In the genomic region with DNA sequence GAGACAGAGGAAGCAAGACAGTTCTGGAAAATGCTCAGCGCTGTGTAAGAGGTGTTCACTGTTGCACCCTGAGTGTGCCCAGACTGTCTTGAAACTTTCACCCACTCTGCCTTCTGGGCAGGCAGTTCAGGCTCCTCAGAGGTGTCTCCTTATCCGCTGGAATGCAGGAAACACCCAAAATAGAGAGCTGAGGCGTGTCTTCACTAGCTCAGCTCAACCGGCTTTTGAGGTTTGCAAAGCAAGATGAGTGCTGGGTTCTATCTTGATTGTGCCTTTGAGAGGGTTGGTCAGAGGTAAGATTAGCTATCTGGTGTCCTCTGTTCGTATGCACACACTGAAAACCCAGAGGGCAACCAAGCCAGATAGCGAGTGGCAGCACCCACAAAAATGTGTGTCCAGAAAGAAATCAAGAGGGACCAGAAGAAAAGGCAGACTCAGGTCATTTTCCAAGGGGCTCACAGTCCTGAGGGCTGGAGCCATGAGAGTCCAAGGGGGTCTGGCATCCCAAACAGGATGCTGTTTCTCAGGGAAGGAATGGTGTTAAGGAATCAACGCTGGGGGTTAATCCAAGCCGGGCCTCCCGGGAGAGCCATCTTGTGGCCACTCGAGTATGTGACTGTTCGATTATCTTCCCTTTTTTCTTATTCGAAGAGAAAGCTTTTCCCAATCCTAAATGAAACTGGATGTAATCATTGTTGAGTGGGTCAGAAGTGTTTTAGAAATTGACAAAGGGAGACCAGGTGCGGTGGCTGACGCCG, we compare ENCODE assay signal across 11 cellular contexts. TPM values are rescaled to one million over a fixed set of nuclear protein-coding genes. Genes with fewer than 3 reads are reported as not detected.
DNase-seq lines count a peak whose midpoint lies in the region; ATAC-seq, FAIRE-seq and TF ChIP-seq lines count a peak whose summit lies in the region.
"Had no signal": no experiment of that assay in that cellular context is flagged by ENCODE, and none has a peak within 500 bp of the region (broad histone marks: within the 10 kb centered on the region; RNA-seq: fewer than 3 reads in every experiment).

No MANE protein-coding gene starts in this region.

- TF ChIP-seq EP300 in HepG2 (IDR thresholded peaks at IDR 0.05; ENCODE audit: low read depth in 2 of 2, low read length in 2 of 2) (no peak), HepG2 (CRISPR knock-in tag; IDR thresholded peaks at IDR 0.05; ENCODE audit: borderline replicate concordance) (no peak)

- TF ChIP-seq RAD21 in HepG2 (CRISPR knock-in tag; IDR thresholded peaks at IDR 0.05), result no peak

- BruUV-seq in HepG2 (replicated peaks; lab: Mats Ljungman, UMichigan), result no TSS peak

- H3K36me3 ChIP-seq in brain microvascular endothelial cell (replicated peaks) (no peaks in the 10 kb centered on the region), HepG2 (replicated peaks in 1 of 2; ENCODE audit: control insufficient read depth in 1 of 2, insufficient read depth in 2 of 2, low read length in 2 of 2) (no peaks in the 10 kb centered on the region)
- H3K36me3 ChIP-seq: SJCRH30 had no signal

- H3K4me1 ChIP-seq in HepG2 (ENCODE audit: insufficient read depth, low read length), result peaks cover 48% of the 10 kb centered on the region
- H3K4me1 ChIP-seq: SJCRH30 had no signal

- H3K27ac ChIP-seq in brain microvascular endothelial cell (no peak overlapping the region), HepG2 (ENCODE audit: extremely low read length, insufficient read depth, low read length) (no peak overlapping the region)
- H3K27ac ChIP-seq: SJCRH30 had no signal

- CTCF ChIA-PET in HepG2 (lab: Yijun Ruan, JAX; ENCODE audit: low intra/inter-chr PET ratio, low total read pairs), result interaction anchor here (1.0 to 1.6 kb wide), 3 partner anchors 12 to 128 kb away, joined by 3 read pairs; no protein-coding TSS in a partner anchor

- WGBS in HepG2 (ENCODE audit: low lambda C conversion rate), result 49% methylated on average over 12 of the region's 15 CpGs

- H2AFZ ChIP-seq in HepG2 (ENCODE audit: low read length), result peak overlapping the region; percentile 77

- H3K9ac ChIP-seq in HepG2 (ENCODE audit: insufficient read depth, low read depth, low read length), result peak overlapping the region; percentile 37; the same call in 1 of the 2 replicates

- no peaks in the 10 kb centered on the region for H3K9me3 ChIP-seq in HepG2 (ENCODE audit: low read length)
- H3K9me3 ChIP-seq: SJCRH30 had no signal

- DNase-seq in AG09319 (ENCODE audit: extremely low read depth, low read depth) (no peak), HK-2 (ENCODE audit: unreplicated experiment) (peak; percentile 4), brain microvascular endothelial cell (no peak), HepG2 (ENCODE audit: low spot score) (no peak), NCI-H1105 treated with DMSO at 0.1 percent for 48 hours (lab: John Stamatoyannopoulos, UW) (no peak), GM12891 (ENCODE audit: insufficient read length, low spot score) (no peak)
- no peak for DNase-seq in activated CD4-positive, alpha-beta T cell treated with anti-CD3 and anti-CD28 coated beads for 48 hours
- DNase-seq: activated T-cell treated with anti-CD3 and anti-CD28 coated beads, Interleukin-2, amount 50 U/mL, for 24 hours; erythroblast; SJCRH30 had no signal

- in situ Hi-C loops in brain microvascular endothelial cell (cut with HindIII; ENCODE audit: low pct_ligation_motif_present, low sequenced_read_pairs) (no loop called here), HepG2 (cut with HindIII; ENCODE audit: extremely low pct_ligation_motif_present, low pct_unique_long_range_greater_than_20kb) (no loop called here)

- H3K27me3 ChIP-seq in brain microvascular endothelial cell (replicated peaks), result no peaks in the 10 kb centered on the region
- no peaks in the 10 kb centered on the region for H3K27me3 ChIP-seq in HepG2 (ENCODE audit: control insufficient read depth in 1 of 2, insufficient read depth in 2 of 2, low read length in 2 of 2)
- H3K27me3 ChIP-seq: SJCRH30 had no signal

- no peak for FAIRE-seq in HepG2 (lab: Jason Lieb, UNC)
- no peak for FAIRE-seq in GM12891 (lab: Jason Lieb, UNC)

- intact Hi-C loops in HepG2 (cut with micrococcal nuclease; ENCODE audit: unreplicated experiment), result no loop called here

- TF ChIP-seq CTCF in AG09319 (IDR thresholded peaks at IDR 0.05; ENCODE audit: low read depth, low read length) (peak; percentile 39), brain microvascular endothelial cell (IDR thresholded peaks at IDR 0.05; ENCODE audit: low read depth, low read length, missing control alignments) (peak; percentile 67), HepG2 (CRISPR knock-in tag; IDR thresholded peaks at IDR 0.05) (peak; percentile 50)

- no peaks in the 10 kb centered on the region for H4K20me1 ChIP-seq in HepG2 (ENCODE audit: insufficient read depth, low read length)

- no peaks in the 10 kb centered on the region for H3K79me2 ChIP-seq in HepG2 (ENCODE audit: insufficient read depth, low read length)

- POLR2A ChIA-PET in HepG2 (lab: Yijun Ruan, JAX), result interaction anchor here (1.4 kb wide), 1 partner anchor 19 kb away, joined by 3 read pairs; no protein-coding TSS in a partner anchor

- TF ChIP-seq POLR2A in HepG2 (IDR thresholded peaks at IDR 0.05; ENCODE audit: insufficient read depth in 1 of 2, low read depth in 2 of 2, low read length in 2 of 2) (no peak), GM12891 (IDR thresholded peaks at IDR 0.05; ENCODE audit: low read depth, low read length) (no peak)

- H3K4me3 ChIP-seq in brain microvascular endothelial cell (ENCODE audit: low read depth, low read length) (no peak overlapping the region), HepG2 (replicated peaks in 1 of 3; ENCODE audit: insufficient read depth in 1 of 3, low read depth in 2 of 3, low read length in 3 of 3) (0 out of 6 replicates have a peak overlapping the region, but pooled peaks of 1 of the 3 experiments have one; percentile 7)
- H3K4me3 ChIP-seq: SJCRH30 had no signal

- ATAC-seq in HepG2 (peak; percentile 63), GM21515 (IDR thresholded peaks at IDR 0.05; ENCODE audit: unreplicated experiment) (no peak)

- peak overlapping the region; percentile 36 for H3K4me2 ChIP-seq in HepG2 (ENCODE audit: low read depth, low read length)

TF ChIP-seq in HepG2, 621 proteins besides CTCF, POLR2A, EP300 and RAD21:
- TF ChIP-seq MLLT10 (CRISPR knock-in tag; IDR thresholded peaks at IDR 0.05) (no peak), ZMAT3 (CRISPR knock-in tag; conservative IDR thresholded peaks at IDR 0.05) (no peak), MAZ (IDR thresholded peaks at IDR 0.05; ENCODE audit: borderline replicate concordance, low read depth, low read length) (no peak), MAZ (CRISPR knock-in tag; IDR thresholded peaks at IDR 0.05; ENCODE audit: low read depth) (no peak), ZNF652 (CRISPR knock-in tag; IDR thresholded peaks at IDR 0.05; ENCODE audit: borderline replicate concordance, low read depth) (peak; percentile 77), SOX6 (IDR thresholded peaks at IDR 0.05) (no peak), SOX6 (CRISPR knock-in tag; IDR thresholded peaks at IDR 0.05) (0 out of 2 replicates have a peak, but pooled peaks have one; percentile 7), SMC3 (IDR thresholded peaks at IDR 0.05; ENCODE audit: low read length) (peak; percentile 47; the same call in 1 of the 2 replicates), STAG1 (CRISPR knock-in tag; IDR thresholded peaks at IDR 0.05) (peak; percentile 21; the same call in 1 of the 2 replicates)

TF ChIP-seq in GM12891, 5 proteins besides CTCF, POLR2A, EP300 and RAD21:
- TF ChIP-seq TAF1 (IDR thresholded peaks at IDR 0.05; ENCODE audit: low read depth, low read length) (no peak), POLR2AphosphoS5 (IDR thresholded peaks at IDR 0.05; ENCODE audit: low read depth, low read length) (no peak), PAX5 (IDR thresholded peaks at IDR 0.05; ENCODE audit: insufficient read depth, low read length, severe bottlenecking) (no peak)

RNA-seq across cellular contexts. Expression of gene TBX3, which starts 47.1 kb away (rescaled TPM):
- total RNA-seq in HepG2 (2016; rRNA removed; fragmentation: Illumina TruSeq; extraction: Trizol), result 17.2 and 27.1 TPM in 2 replicates
- total RNA-seq in HepG2 (2016; cell fraction: cytosol; rRNA removed; fragmentation: Illumina TruSeq; extraction: Trizol; ENCODE audit: low read depth), result 3.5 and 4.1 TPM in 2 replicates
- total RNA-seq in HepG2 (2016; cell fraction: insoluble cytoplasmic fraction; rRNA removed; fragmentation: Illumina TruSeq; extraction: Trizol), result 13.7 and 27.3 TPM in 2 replicates
- 9.0 and 9.4 TPM in 2 replicates for total RNA-seq in HepG2 (2016; cell fraction: membrane; rRNA removed; fragmentation: Illumina TruSeq; extraction: Trizol)
- total RNA-seq in HepG2 (2016; cell fraction: nucleus; rRNA removed; fragmentation: Illumina TruSeq; extraction: Trizol), result 39.2 and 46.8 TPM in 2 replicates
- polyA plus RNA-seq in HepG2 (2011; rRNA removed), result 38.1 and 42.4 TPM in 2 replicates
- polyA plus RNA-seq in HepG2 (2011; cell fraction: cytosol; rRNA removed), result 12.5 and 15.0 TPM in 2 replicates
- polyA plus RNA-seq in HepG2 (2011; cell fraction: nucleus; rRNA removed), result 179 and 200 TPM in 2 replicates
- polyA plus RNA-seq in HepG2 (2012), result 34.8 and 37.9 TPM in 2 replicates
- 1.0 and 1.1 TPM in 2 replicates for polyA plus RNA-seq in HepG2 (2016; cell fraction: cytosol; fragmentation: Illumina TruSeq; extraction: Trizol; ENCODE audit: low read depth)
- polyA plus RNA-seq in HepG2 (2016; cell fraction: insoluble cytoplasmic fraction; fragmentation: Illumina TruSeq; extraction: Trizol; ENCODE audit: low read depth), result 16.8 and 21.4 TPM in 2 replicates
- 3.9 and 4.1 TPM in 2 replicates for polyA plus RNA-seq in HepG2 (2016; cell fraction: membrane; fragmentation: Illumina TruSeq; extraction: Trizol; ENCODE audit: low read depth)
- 123 and 124 TPM in 2 replicates for polyA plus RNA-seq in HepG2 (2016; cell fraction: nucleus; fragmentation: Illumina TruSeq; extraction: Trizol; ENCODE audit: insufficient read depth, low read depth)
- polyA minus RNA-seq in HepG2 (2011; rRNA and poly(A)+ RNA removed; ENCODE audit: low replicate concordance), result 41.2 and 72.3 TPM in 2 replicates
- 22.2 and 24.4 TPM in 2 replicates for polyA minus RNA-seq in HepG2 (2011; cell fraction: cytosol; rRNA and poly(A)+ RNA removed)
- 128 and 133 TPM in 2 replicates for polyA minus RNA-seq in HepG2 (2011; cell fraction: nucleus; rRNA and poly(A)+ RNA removed)
- polyA plus RNA-seq in GM12891 (2012; ENCODE audit: low read depth, missing spikeins), result 0.01 TPM
- total RNA-seq: SJCRH30 had no signal
